6 cellular contexts compared by ENCODE assay signal in genomic region chr19:48873476-48874308, GRCh38.
DNase-seq lines count a peak whose midpoint lies in the region; ATAC-seq and TF ChIP-seq lines count a peak whose summit lies in the region.

No MANE protein-coding gene starts in this region.

- no peaks in the 10 kb centered on the region for H3K9me3 Mint-ChIP-seq in activated T-cell treated with anti-CD3 and anti-CD28 coated beads, Interleukin-2, amount 50 U/mL, for 24 hours
- no peaks in the 10 kb centered on the region for H3K9me3 Mint-ChIP-seq in stimulated activated naive B cell treated with anti-CD40 and anti-IgM and Interleukin-4, amounts not matched to agents 10 μg/mL and 1 μg/mL and 100 μg/mL, for 72 hours

- no peak for TF ChIP-seq CTCF in fibroblast of mammary gland (conservative IDR thresholded peaks at IDR 0.05; ENCODE audit: control insufficient read depth, insufficient read depth, low read depth, low read length)

- H3K4me1 Mint-ChIP-seq in activated T-cell treated with anti-CD3 and anti-CD28 coated beads, Interleukin-2, amount 50 U/mL, for 24 hours (ENCODE audit: low read depth): peaks cover 53% of the 10 kb centered on the region
- peaks cover 31 to 53% of the 10 kb centered on the region in 2 donors for H3K4me1 Mint-ChIP-seq in stimulated activated naive B cell treated with anti-CD40 and anti-IgM and Interleukin-4, amounts not matched to agents 10 μg/mL and 1 μg/mL and 100 μg/mL, for 72 hours

- H3K36me3 Mint-ChIP-seq in activated T-cell treated with anti-CD3 and anti-CD28 coated beads, Interleukin-2, amount 50 U/mL, for 24 hours (ENCODE audit: low read depth): peaks cover 65% of the 10 kb centered on the region
- peaks cover 49 to 62% of the 10 kb centered on the region in 2 donors for H3K36me3 Mint-ChIP-seq in stimulated activated naive B cell treated with anti-CD40 and anti-IgM and Interleukin-4, amounts not matched to agents 10 μg/mL and 1 μg/mL and 100 μg/mL, for 72 hours

- peak overlapping the region; percentile 98 for H3K4me3 Mint-ChIP-seq in activated T-cell treated with anti-CD3 and anti-CD28 coated beads, Interleukin-2, amount 50 U/mL, for 24 hours
- peak overlapping the region; percentile 99 for H3K4me3 Mint-ChIP-seq in stimulated activated naive B cell treated with anti-CD40 and anti-IgM and Interleukin-4, amounts not matched to agents 10 μg/mL and 1 μg/mL and 100 μg/mL, for 72 hours

- H3K4me3 ChIP-seq in fibroblast of mammary gland (ENCODE audit: control insufficient read depth, low read depth, low read length): peak overlapping the region; percentile 91

- H3K27ac Mint-ChIP-seq in activated T-cell treated with anti-CD3 and anti-CD28 coated beads, Interleukin-2, amount 50 U/mL, for 24 hours: peak overlapping the region; percentile 99
- H3K27ac Mint-ChIP-seq in stimulated activated naive B cell treated with anti-CD40 and anti-IgM and Interleukin-4, amounts not matched to agents 10 μg/mL and 1 μg/mL and 100 μg/mL, for 72 hours: peak overlapping the region; percentile 100

- DNase-seq in activated T-cell treated with anti-CD3 and anti-CD28 coated beads, Interleukin-2, amount 50 U/mL, for 24 hours: no peak
- no peak for DNase-seq in activated T-cell treated with anti-CD3 and anti-CD28 coated beads for 4 hours
- no peak for DNase-seq in fibroblast of mammary gland (ENCODE audit: low read depth)
- DNase-seq in stimulated activated naive B cell treated with anti-CD40 and anti-IgM and Interleukin-4, amounts not matched to agents 10 μg/mL and 1 μg/mL and 100 μg/mL, for 72 hours: no peak

- no peak for ATAC-seq in stimulated activated naive B cell treated with anti-CD40 and anti-IgM and Interleukin-4, amounts not matched to agents 10 μg/mL and 1 μg/mL and 100 μg/mL, for 72 hours (replicated peaks)
- ATAC-seq in GM21367 (IDR thresholded peaks at IDR 0.05; ENCODE audit: unreplicated experiment) (no peak), GM21723 (IDR thresholded peaks at IDR 0.05; ENCODE audit: unreplicated experiment) (no peak)

- no peaks in the 10 kb centered on the region for H3K27me3 Mint-ChIP-seq in activated T-cell treated with anti-CD3 and anti-CD28 coated beads, Interleukin-2, amount 50 U/mL, for 24 hours
- no peaks in the 10 kb centered on the region for H3K27me3 Mint-ChIP-seq in stimulated activated naive B cell treated with anti-CD40 and anti-IgM and Interleukin-4, amounts not matched to agents 10 μg/mL and 1 μg/mL and 100 μg/mL, for 72 hours
